10 cellular contexts compared by ENCODE assay signal in genomic region chr20:37295001-37295400, GRCh38. TPM values are rescaled to one million over a fixed set of nuclear protein-coding genes. Genes with fewer than 3 reads are reported as not detected.
DNase-seq lines count a peak whose midpoint lies in the region; ATAC-seq and TF ChIP-seq lines count a peak whose summit lies in the region.
"Had no signal": no experiment of that assay in that cellular context is flagged by ENCODE, and none has a peak within 500 bp of the region (broad histone marks: within the 10 kb centered on the region; RNA-seq: fewer than 3 reads in every experiment).

No MANE protein-coding gene starts in this region.

- H3K27ac ChIP-seq in adrenal gland (peak overlapping the region in 4 of 5 donors; percentile 40 to 73 (median 66)), uterus (peak overlapping the region; percentile 82 to 93)

- H3K36me3 Mint-ChIP-seq in natural killer cell treated with Interleukin-12 subunit alpha and Interleukin-12 subunit beta and Interleukin-15 and Interleukin-18, amount 100 ng/mL, for 72 hours = peaks cover 21% of the 10 kb centered on the region
- H3K36me3 Mint-ChIP-seq in natural killer cell = peaks cover 8% of the 10 kb centered on the region

- peak overlapping the region in 1 of 2 donors; percentile 17 for H3K27ac Mint-ChIP-seq in natural killer cell treated with Interleukin-12 subunit alpha and Interleukin-12 subunit beta and Interleukin-15 and Interleukin-18, amount 100 ng/mL, for 72 hours
- peak overlapping the region in 1 of 2 donors; percentile 2 for H3K27ac Mint-ChIP-seq in natural killer cell

- H3K9me3 ChIP-seq in adrenal gland (replicated peaks in 1 of 3) (no peaks in the 10 kb centered on the region), uterus (no peaks in the 10 kb centered on the region)

- H3K4me3 ChIP-seq in adrenal gland = no peak overlapping the region
- no peak overlapping the region for H3K4me3 ChIP-seq in uterus
- H3K4me3 ChIP-seq: lung had no signal

- TF ChIP-seq POLR2A in adrenal gland (IDR thresholded peaks at IDR 0.05) = peak in 1 of 2 donors; percentile 45
- TF ChIP-seq POLR2A in uterus (IDR thresholded peaks at IDR 0.05) = no peak

- 15 to 26% (median 22%) methylated on average over 3 of the region's 3 CpGs for WGBS in adrenal gland, 4 donors

- DNase-seq in natural killer cell treated with Interleukin-12 subunit alpha and Interleukin-12 subunit beta and Interleukin-15 and Interleukin-18, amount 100 ng/mL, for 72 hours (ENCODE audit: low spot score) = no peak
- DNase-seq in natural killer cell = no peak
- DNase-seq in adrenal gland = peak; percentile 50 to 86 (median 84)
- DNase-seq in left colon = peak in 1 of 2 donors; percentile 60
- DNase-seq in uterus = peak; percentile 41 to 81
- no peak for DNase-seq in SKM-1 (lab: John Stamatoyannopoulos, UW; ENCODE audit: unreplicated experiment)
- no peak for DNase-seq in NCI-H1092 (lab: John Stamatoyannopoulos, UW)

- intact Hi-C loops in natural killer cell (cut with micrococcal nuclease) (no loop called here), adrenal gland (cut with DNase I) (no loop called here), left colon (cut with DNase I, micrococcal nuclease) (loop anchor here in 1 of 2 donors (5.0 kb wide), 1 partner anchor 52 kb away; the partner anchor contains the start of gene SRC), uterus (cut with DNase I; ENCODE audit: low total_unique reads) (no loop called here)

- peaks cover 0 to 3% of the 10 kb centered on the region in 2 donors for H3K36me3 ChIP-seq in adrenal gland (replicated peaks in 1 of 2)
- H3K36me3 ChIP-seq in uterus = no peaks in the 10 kb centered on the region

- H3K4me1 Mint-ChIP-seq in natural killer cell treated with Interleukin-12 subunit alpha and Interleukin-12 subunit beta and Interleukin-15 and Interleukin-18, amount 100 ng/mL, for 72 hours (ENCODE audit: low read depth in 2 of 2) = peaks cover 43 to 46% of the 10 kb centered on the region in 2 donors
- peaks cover 40 to 62% of the 10 kb centered on the region in 2 donors for H3K4me1 Mint-ChIP-seq in natural killer cell

- no peaks in the 10 kb centered on the region for H3K27me3 Mint-ChIP-seq in natural killer cell treated with Interleukin-12 subunit alpha and Interleukin-12 subunit beta and Interleukin-15 and Interleukin-18, amount 100 ng/mL, for 72 hours
- no peaks in the 10 kb centered on the region for H3K27me3 Mint-ChIP-seq in natural killer cell (ENCODE audit: low read depth in 2 of 2)

- no peak overlapping the region for H3K4me3 Mint-ChIP-seq in natural killer cell treated with Interleukin-12 subunit alpha and Interleukin-12 subunit beta and Interleukin-15 and Interleukin-18, amount 100 ng/mL, for 72 hours
- no peak overlapping the region for H3K4me3 Mint-ChIP-seq in natural killer cell

- peak; percentile 73 to 76 for ATAC-seq in natural killer cell treated with Interleukin-12 subunit alpha and Interleukin-12 subunit beta and Interleukin-15 and Interleukin-18, amount 100 ng/mL, for 72 hours
- no peak for ATAC-seq in natural killer cell
- peak; percentile 42 for ATAC-seq in left colon
- no peak for ATAC-seq in HG03442 (IDR thresholded peaks at IDR 0.05; ENCODE audit: unreplicated experiment)

- H3K4me1 ChIP-seq in adrenal gland (replicated peaks in 1 of 2) (peaks cover 26 to 46% of the 10 kb centered on the region in 2 donors), uterus (peaks cover 11 to 12% of the 10 kb centered on the region in 2 donors)

- H3K9me3 Mint-ChIP-seq in natural killer cell treated with Interleukin-12 subunit alpha and Interleukin-12 subunit beta and Interleukin-15 and Interleukin-18, amount 100 ng/mL, for 72 hours = peaks cover 2% of the 10 kb centered on the region
- H3K9me3 Mint-ChIP-seq in natural killer cell = peaks cover 3% of the 10 kb centered on the region in 2 donors

- TF ChIP-seq CTCF in natural killer cell (IDR thresholded peaks at IDR 0.05) = no peak
- no peak for TF ChIP-seq CTCF in adrenal gland (IDR thresholded peaks at IDR 0.05)
- TF ChIP-seq CTCF in uterus (IDR thresholded peaks at IDR 0.05) = no peak

- H3K27me3 ChIP-seq in adrenal gland (no peaks in the 10 kb centered on the region), uterus (no peaks in the 10 kb centered on the region)

RNA-seq across cellular contexts. Expression of gene MANBAL, which starts 5.5 kb away (rescaled TPM):
- 10 to 100 TPM; 12.7 to 14.4 TPM for total RNA-seq in natural killer cell treated with Interleukin-12 subunit alpha and Interleukin-12 subunit beta and Interleukin-15 and Interleukin-18, amount 100 ng/mL, for 72 hours
- total RNA-seq in natural killer cell (1 to 10 TPM; 5.1 to 7.9 (median 6.4) TPM), adrenal gland (100 to 1,000 TPM in 1 of 8 donors, 10 to 100 TPM in 7; 13.9 to 364 (median 54.8) TPM), left colon (10 to 100 TPM; 35.3 to 37.2 TPM), uterus (10 to 100 TPM; 33.8 to 78.3 (median 43.5) TPM)
- polyA plus RNA-seq in adrenal gland = 100 to 1,000 TPM in 1 of 3 donors, 10 to 100 TPM in 2; 53.7 to 101 (median 67.3) TPM

RNA-seq across cellular contexts. Expression of gene GHRH, which starts 33.4 kb away (rescaled TPM):
- total RNA-seq in natural killer cell treated with Interleukin-12 subunit alpha and Interleukin-12 subunit beta and Interleukin-15 and Interleukin-18, amount 100 ng/mL, for 72 hours = not detected
- total RNA-seq in natural killer cell = not detected
- total RNA-seq in adrenal gland = not detected
- 10 to 100 TPM in 1 of 3 donors, under 1 TPM in 1, not detected in 1; 0.91 to 26.1 TPM for polyA plus RNA-seq in adrenal gland
- not detected for total RNA-seq in left colon
- not detected for total RNA-seq in uterus
- total RNA-seq: activated CD8-positive, alpha-beta memory T cell treated with anti-CD3 and anti-CD28 coated beads for 36 hours; lung had no signal
- polyA plus RNA-seq: lung had no signal

RNA-seq across cellular contexts. Expression of gene SRC, which starts 50.9 kb away (rescaled TPM):
- 1 to 10 TPM; 6.8 to 8.6 TPM for total RNA-seq in natural killer cell treated with Interleukin-12 subunit alpha and Interleukin-12 subunit beta and Interleukin-15 and Interleukin-18, amount 100 ng/mL, for 72 hours
- total RNA-seq in natural killer cell = 10 to 100 TPM in 2 of 3 donors, 1 to 10 TPM in 1; 2.3 to 15.6 (median 10.5) TPM
- total RNA-seq in adrenal gland = 10 to 100 TPM; 40.1 to 83.0 (median 58.5) TPM
- polyA plus RNA-seq in adrenal gland = 10 to 100 TPM; 45.6 to 68.6 (median 49.0) TPM
- 100 to 1,000 TPM; 117 to 121 TPM for total RNA-seq in left colon
- total RNA-seq in uterus = 100 to 1,000 TPM in 1 of 4 donors, 10 to 100 TPM in 3; 25.0 to 110 (median 34.1) TPM

Comparison
In these comparisons a context has a peak if more than half of its experiments do, and no peak if none do; other contexts are left out.
1. ATAC-seq: peak in natural killer cell treated with Interleukin-12 subunit alpha and Interleukin-12 subunit beta and Interleukin-15 and Interleukin-18, amount 100 ng/mL, for 72 hours (2 of 2) and left colon (single experiment); none in natural killer cell (0 of 3) and HG03442 (single experiment).
2. DNase-seq: peak in adrenal gland (7 of 7) and uterus (2 of 2); none in natural killer cell treated with Interleukin-12 subunit alpha and Interleukin-12 subunit beta and Interleukin-15 and Interleukin-18, amount 100 ng/mL, for 72 hours (single experiment), natural killer cell (single experiment), SKM-1 (single experiment) and NCI-H1092 (single experiment).